In the genomic region with DNA sequence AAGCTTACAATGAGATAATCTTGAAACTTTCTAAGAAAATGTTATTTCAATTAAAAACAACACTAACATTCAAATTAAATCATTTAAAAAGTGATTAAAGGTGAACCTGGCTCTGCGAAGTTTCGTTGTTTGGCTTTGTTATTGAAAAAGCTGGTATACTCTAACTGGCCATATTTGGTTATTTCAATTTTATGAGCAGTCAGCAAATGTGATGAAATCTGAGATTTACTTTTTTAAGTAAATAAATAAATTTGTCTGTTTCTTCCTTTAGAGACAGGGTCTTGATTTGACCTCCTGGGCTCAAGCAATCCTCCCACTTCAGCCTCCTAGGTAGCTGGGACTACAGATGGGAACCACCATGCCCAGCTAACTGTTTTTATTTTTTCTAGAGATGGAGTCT, we compare ENCODE assay signal across 33 cellular contexts.
"Had no signal": no experiment of that assay in that cellular context is flagged by ENCODE, and none has a peak within 500 bp of the region (broad histone marks: within the 10 kb centered on the region; RNA-seq: fewer than 3 reads in every experiment).

No MANE protein-coding gene starts in this region.

- H3K27me3 ChIP-seq: adrenal gland, body of pancreas, brain microvascular endothelial cell, breast epithelium had no signal

- DNase-seq: activated B cell treated with CpG ODN at 0.5 μM for 24 hours; activated CD4-positive, alpha-beta memory T cell treated with anti-CD3 and anti-CD28 coated beads for 36 hours; activated CD4-positive, alpha-beta T cell treated with anti-CD3 and anti-CD28 coated beads for 4 hours; activated CD4-positive, alpha-beta T cell treated with anti-CD3 and anti-CD28 coated beads, Interleukin-2, amount 10 ng/mL, durations not matched to agents 24 days and 14 days; activated CD4-positive, alpha-beta T cell treated with anti-CD3 and anti-CD28 coated beads, Interleukin-2, amount 50 U/mL, for 1 hour; activated CD4-positive, alpha-beta T cell treated with anti-CD3 and anti-CD28 coated beads, Interleukin-2, amount 50 U/mL, for 4 hours; activated CD4-positive, CD25-positive, alpha-beta regulatory T cell treated with anti-CD3 and anti-CD28 coated beads, Interleukin-2, amount 50 U/mL, for 72 hours; activated CD8-positive, alpha-beta memory T cell treated with anti-CD3 and anti-CD28 coated beads, Interleukin-2, amount 50 U/mL, for 4 hours; activated CD8-positive, alpha-beta T cell treated with anti-CD3 and anti-CD28 coated beads for 36 hours; activated effector memory CD4-positive, alpha-beta T cell treated with anti-CD3 and anti-CD28 coated beads, Interleukin-2, amount 50 U/mL, for 16 hours; activated gamma-delta T cell treated with Interleukin-2 at 50 U/mL for 16 hours; activated naive CD4-positive, alpha-beta T cell; activated naive CD4-positive, alpha-beta T cell treated with anti-CD3 and anti-CD28 coated beads for 36 hours; activated naive CD4-positive, alpha-beta T cell treated with anti-CD3 and anti-CD28 coated beads, Interleukin-2, amount 50 U/mL, for 16 hours; activated naive CD8-positive, alpha-beta T cell treated with anti-CD3 and anti-CD28 coated beads for 36 hours; activated T-cell treated with anti-CD3 and anti-CD28 coated beads for 4 hours; activated T-cell treated with anti-CD3 and anti-CD28 coated beads, Interleukin-2, amount 50 U/mL, for 1 hour; activated T-cell treated with anti-CD3 and anti-CD28 coated beads, Interleukin-2, amount 50 U/mL, for 4 hours; activated T-cell treated with anti-CD3 and anti-CD28 coated beads, Interleukin-2, amount 50 U/mL, for 72 hours; adrenal gland; amniotic stem cell; aorta; body of pancreas; brain microvascular endothelial cell; central memory CD4-positive, alpha-beta T cell; T-helper 2 cell; T-helper 9 cell had no signal

- ATAC-seq: activated CD8-positive, alpha-beta T cell treated with anti-CD3 and anti-CD28 coated beads for 36 hours; activated naive CD4-positive, alpha-beta T cell treated with anti-CD3 and anti-CD28 coated beads, Interleukin-2, amount 50 U/mL, for 72 hours; activated T-cell treated with anti-CD3 and anti-CD28 coated beads, Interleukin-2, amount 50 U/mL, for 4 hours; activated T-cell treated with anti-CD3 and anti-CD28 coated beads, Interleukin-2, amount 50 U/mL, for 72 hours; activated T-helper 17 cell treated with anti-CD3 and anti-CD28 coated beads, Interleukin-2, amount 50 U/mL, for 72 hours; body of pancreas had no signal

- H3K36me3 ChIP-seq: breast epithelium had no signal

- H3K9me3 ChIP-seq: adrenal gland, body of pancreas, breast epithelium had no signal

- FAIRE-seq: astrocyte, TTC549 had no signal

- H3K27ac ChIP-seq: adrenal gland, body of pancreas, brain microvascular endothelial cell, breast epithelium, VCaP had no signal

- H3K4me1 ChIP-seq: adrenal gland, body of pancreas, breast epithelium had no signal

- H3K4me3 ChIP-seq: adrenal gland, body of pancreas, breast epithelium had no signal
